Comparison of ENCODE assay signal across 1 cellular context in genomic region chr1:55259906-55260608, GRCh38.
TF ChIP-seq lines count a peak whose summit lies in the region.

No MANE protein-coding gene starts in this region.

TF ChIP-seq in GM12878, 131 proteins besides CTCF, POLR2A, EP300 and RAD21 (continued from another document):
- no peak for TF ChIP-seq MLLT1 (IDR thresholded peaks at IDR 0.05)
- TF ChIP-seq RELA (IDR thresholded peaks at IDR 0.05; ENCODE audit: borderline replicate concordance, partially characterized antibody), result no peak
- 0 out of 4 replicates have a peak, but pooled peaks of 1 of the 2 experiments have one; percentile 22 for TF ChIP-seq IKZF2 (IDR thresholded peaks at IDR 0.05)
- no peak for TF ChIP-seq NFYA (IDR thresholded peaks at IDR 0.05; ENCODE audit: borderline replicate concordance, low read depth, low read length)
TF ChIP-seq in GM12878: peak in this region for 6.
